ENCODE assay signal across 14 cellular contexts in genomic region chr6:89321571-89321970, GRCh38. TPM values are rescaled to one million over a fixed set of nuclear protein-coding genes. Genes with fewer than 3 reads are reported as not detected.
DNase-seq lines count a peak whose midpoint lies in the region; ATAC-seq, FAIRE-seq and TF ChIP-seq lines count a peak whose summit lies in the region.
"Had no signal": no experiment of that assay in that cellular context is flagged by ENCODE, and none has a peak within 500 bp of the region (broad histone marks: within the 10 kb centered on the region; RNA-seq: fewer than 3 reads in every experiment).

No MANE protein-coding gene starts in this region.

- intact Hi-C loops in Right ventricle myocardium inferior (cut with DNase I): no loop called here
- intact Hi-C loops in left ventricle myocardium inferior (cut with micrococcal nuclease): no loop called here
- intact Hi-C loops in left colon (cut with DNase I, micrococcal nuclease): no loop called here

- peaks cover 24% of the 10 kb centered on the region for H3K4me1 ChIP-seq in left ventricle myocardium inferior

- H3K9me3 ChIP-seq in left ventricle myocardium inferior (replicated peaks): peaks cover 8% of the 10 kb centered on the region

- H3K36me3 ChIP-seq in left ventricle myocardium inferior: peaks cover 13% of the 10 kb centered on the region

- no peaks in the 10 kb centered on the region for H3K27me3 ChIP-seq in left ventricle myocardium inferior (ENCODE audit: low read depth)
- H3K27me3 ChIP-seq: heart right ventricle had no signal

- no peak for TF ChIP-seq CTCF in left ventricle myocardium inferior (IDR thresholded peaks at IDR 0.05; ENCODE audit: borderline replicate concordance)

- no peak overlapping the region for H3K27ac ChIP-seq in left ventricle myocardium inferior (replicated peaks)
- H3K27ac ChIP-seq: heart right ventricle, skin epidermis had no signal

- no peak overlapping the region for H3K4me3 ChIP-seq in left ventricle myocardium inferior
- H3K4me3 ChIP-seq: skin epidermis had no signal

- DNase-seq in Right ventricle myocardium inferior (ENCODE audit: missing footprints): no peak
- no peak for DNase-seq in left ventricle myocardium inferior
- peak; percentile 16 for DNase-seq in RCC 7860 (ENCODE audit: low spot score)
- DNase-seq in left colon: no peak
- DNase-seq in T-helper 9 cell: no peak
- no peak for DNase-seq in NCI-H2196 treated with DMSO at 0.1 percent for 48 hours (lab: John Stamatoyannopoulos, UW; ENCODE audit: unreplicated experiment)
- no peak for DNase-seq in activated naive CD4-positive, alpha-beta T cell treated with anti-CD3 and anti-CD28 coated beads, Interleukin-2, amount 50 U/mL, for 16 hours
- DNase-seq in HCEC 1CT: no peak
- DNase-seq: 8988T, DMS79 treated with DMSO at 0.1 percent for 48 hours, heart right ventricle, NCI-H748 treated with DMSO at 0.1 percent for 48 hours, T-helper 2 cell had no signal

- FAIRE-seq in RCC 7860 (lab: Jason Lieb, UNC): no peak

- ATAC-seq in Right ventricle myocardium inferior (peak; percentile 42), left colon (peak; percentile 52)

RNA-seq across cellular contexts. Expression of gene GABRR2, which starts 6.5 kb away (rescaled TPM):
- 0.35 TPM for total RNA-seq in Right ventricle myocardium inferior
- total RNA-seq in left ventricle myocardium inferior: 0.69 TPM
- under 1 TPM; 0.55 to 0.75 TPM for total RNA-seq in left colon

RNA-seq across cellular contexts. Expression of gene UBE2J1, which starts 31.0 kb away (rescaled TPM):
- total RNA-seq in Right ventricle myocardium inferior: 15.0 TPM
- 13.1 TPM for total RNA-seq in left ventricle myocardium inferior
- 10 to 100 TPM; 49.4 to 58.5 TPM for total RNA-seq in left colon
